ENCODE assay signal across 20 cellular contexts in the genomic region with DNA sequence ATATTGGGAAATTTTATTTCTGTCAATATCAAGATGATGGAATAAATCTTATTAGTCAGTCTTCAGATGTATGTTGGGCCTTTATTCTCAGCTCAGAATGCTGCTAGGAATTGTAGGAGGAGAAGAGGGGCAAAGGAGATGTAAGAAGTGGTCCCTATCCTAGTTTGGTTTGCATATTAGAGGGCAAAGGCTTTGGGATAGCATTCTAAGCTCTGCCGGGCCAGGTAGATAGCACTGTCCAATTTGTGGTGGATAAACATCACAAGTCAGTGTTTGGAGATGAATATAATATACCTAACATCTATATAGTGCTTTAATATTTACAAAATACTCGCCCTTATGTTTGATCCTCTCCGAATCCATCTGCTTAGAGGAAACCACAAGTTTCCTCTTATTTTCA.
"Had no signal": no experiment of that assay in that cellular context is flagged by ENCODE, and none has a peak within 500 bp of the region (broad histone marks: within the 10 kb centered on the region; RNA-seq: fewer than 3 reads in every experiment).

No MANE protein-coding gene starts in this region.

- H3K4me1 Mint-ChIP-seq: IgD-negative memory B cell had no signal

- H3K9ac ChIP-seq: KMS-11, SK-N-SH had no signal

- H3K27ac Mint-ChIP-seq: IgD-negative memory B cell had no signal

- H3K36me3 Mint-ChIP-seq: IgD-negative memory B cell had no signal

- H3K27ac ChIP-seq: HL-60, KMS-11 had no signal

- H3K9me3 ChIP-seq: SK-N-SH had no signal

- DNase-seq: MM.1S, NCI-H1092 treated with DMSO at 0.1 percent for 48 hours, NCI-H1436, NCI-H187, NCI-H2029, NCI-H2081 treated with DMSO at 0.1 percent for 48 hours, NCI-H2171, NCI-H226, NCI-H446, NCI-H510A, NCI-H524 treated with DMSO at 0.1 percent for 48 hours, NCI-H774, RPMI8226, SHP77, SK-N-SH had no signal

- FAIRE-seq: K562, RCC 7860 had no signal

- ATAC-seq: K562 had no signal

- H3K27me3 Mint-ChIP-seq: IgD-negative memory B cell had no signal

- H3K4me3 Mint-ChIP-seq: IgD-negative memory B cell had no signal

- H3K4me2 ChIP-seq: KMS-11, SK-N-SH had no signal

- H3K4me3 ChIP-seq: K562 had no signal
